9 cellular contexts compared by ENCODE assay signal in genomic region chr6:31970604-31971271, GRCh38. TPM values are rescaled to one million over a fixed set of nuclear protein-coding genes. Genes with fewer than 3 reads are reported as not detected.
A peak's percentile ranks its signal among the peaks of the same experiment; 100 is the strongest.
DNase-seq lines count a peak whose midpoint lies in the region; ATAC-seq and TF ChIP-seq lines count a peak whose summit lies in the region.
"Had no signal": no experiment of that assay in that cellular context is flagged by ENCODE, and none has a peak within 500 bp of the region (broad histone marks: within the 10 kb centered on the region; RNA-seq: fewer than 3 reads in every experiment).

No MANE protein-coding gene starts in this region.

- H3K4me1 ChIP-seq in CD4-positive, CD25-positive, alpha-beta regulatory T cell (ENCODE audit: control insufficient read depth, insufficient read depth, low read length, poor library complexity, severe bottlenecking), result peaks cover 22% of the 10 kb centered on the region
- peaks cover 26% of the 10 kb centered on the region for H3K4me1 ChIP-seq in Karpas-422 (ENCODE audit: low read length)
- peaks cover 6 to 38% (median 31%) of the 10 kb centered on the region in 4 donors for H3K4me1 ChIP-seq in liver (ENCODE audit: control insufficient read depth in 4 of 4, insufficient read depth in 4 of 4, low read length in 3 of 4)
- H3K4me1 ChIP-seq in urinary bladder (ENCODE audit: insufficient read depth), result no peaks in the 10 kb centered on the region

- POLR2A ChIA-PET in activated naive CD8-positive, alpha-beta T cell treated with anti-CD3 and anti-CD28 coated beads, Interleukin-2, amount 10 ng/mL, durations not matched to agents 7 days and 5 days (lab: Charles Lee), result interaction anchor here (1.1 to 7.5 kb wide), 7 partner anchors 12 to 319 kb away, joined by 3 to 91 read pairs (median 7); partner anchors contain the start of genes EHMT2, NELFE and SKIC2

- peaks cover 12% of the 10 kb centered on the region for H3K36me3 Mint-ChIP-seq in CD4-positive, CD25-positive, alpha-beta regulatory T cell
- peaks cover 17% of the 10 kb centered on the region for H3K36me3 Mint-ChIP-seq in activated naive CD8-positive, alpha-beta T cell treated with anti-CD3 and anti-CD28 coated beads, Interleukin-2, amount 10 ng/mL, durations not matched to agents 7 days and 5 days

- H3K9me3 Mint-ChIP-seq in CD4-positive, CD25-positive, alpha-beta regulatory T cell, result no peaks in the 10 kb centered on the region
- H3K9me3 Mint-ChIP-seq in activated naive CD8-positive, alpha-beta T cell treated with anti-CD3 and anti-CD28 coated beads, Interleukin-2, amount 10 ng/mL, durations not matched to agents 7 days and 5 days, result no peaks in the 10 kb centered on the region

- no peaks in the 10 kb centered on the region for H3K9me3 ChIP-seq in CD4-positive, CD25-positive, alpha-beta regulatory T cell (ENCODE audit: control insufficient read depth in 2 of 2, low read length in 2 of 2)
- H3K9me3 ChIP-seq in Karpas-422 (ENCODE audit: low read length) (no peaks in the 10 kb centered on the region), liver (ENCODE audit: control insufficient read depth in 4 of 4, low read length in 3 of 4) (no peaks in the 10 kb centered on the region)

- no peak overlapping the region for H2AFZ ChIP-seq in Karpas-422 (ENCODE audit: low read length)

- TF ChIP-seq RAD21 in liver (IDR thresholded peaks at IDR 0.05), result no peak

- H3K79me2 ChIP-seq in Karpas-422 (ENCODE audit: low read length), result peaks cover 34% of the 10 kb centered on the region

- peaks cover 15 to 60% (median 38%) of the 10 kb centered on the region in 4 donors for H3K4me1 Mint-ChIP-seq in CD4-positive, CD25-positive, alpha-beta regulatory T cell
- H3K4me1 Mint-ChIP-seq in activated naive CD8-positive, alpha-beta T cell treated with anti-CD3 and anti-CD28 coated beads, Interleukin-2, amount 10 ng/mL, durations not matched to agents 7 days and 5 days, result peaks cover 25% of the 10 kb centered on the region

- no peaks in the 10 kb centered on the region for H4K20me1 ChIP-seq in Karpas-422 (ENCODE audit: insufficient read depth, low read depth, low read length)

- no peaks in the 10 kb centered on the region for H3K9me2 ChIP-seq in Karpas-422 (replicated peaks; ENCODE audit: insufficient read depth, low read length)

- ATAC-seq in CD4-positive, CD25-positive, alpha-beta regulatory T cell (ENCODE audit: low read depth in 2 of 2), result no peak
- no peak for ATAC-seq in activated naive CD8-positive, alpha-beta T cell treated with anti-CD3 and anti-CD28 coated beads, Interleukin-2, amount 10 ng/mL, durations not matched to agents 7 days and 5 days (ENCODE audit: low read depth)

- H3K4me2 ChIP-seq in Karpas-422 (ENCODE audit: low read depth, low read length, poor library complexity, severe bottlenecking), result peak overlapping the region; percentile 85

- peak overlapping the region; percentile 100 for H3K27ac ChIP-seq in CD4-positive, CD25-positive, alpha-beta regulatory T cell (ENCODE audit: insufficient read depth, low read length, poor library complexity, severe bottlenecking)
- H3K27ac ChIP-seq in Karpas-422 (ENCODE audit: low read length), result no peak overlapping the region
- H3K27ac ChIP-seq in liver (ENCODE audit: low read depth in 1 of 2, low read length in 2 of 2), result peak overlapping the region; percentile 98 to 99
- H3K27ac ChIP-seq in urinary bladder (ENCODE audit: low read depth), result peak overlapping the region; percentile 90

- TF ChIP-seq CTCF in liver (IDR thresholded peaks at IDR 0.05; ENCODE audit: low read depth, low read length, missing input control), result no peak

- whole genome bisulfite sequencing in liver, result 58% methylated on average over 18 of the region's 18 CpGs
- WGBS in urinary bladder, result 83% methylated on average over 18 of the region's 18 CpGs

- H3K4me3 Mint-ChIP-seq in CD4-positive, CD25-positive, alpha-beta regulatory T cell, result peak overlapping the region; percentile 99 to 100 (median 99)
- H3K4me3 Mint-ChIP-seq in activated naive CD8-positive, alpha-beta T cell treated with anti-CD3 and anti-CD28 coated beads, Interleukin-2, amount 10 ng/mL, durations not matched to agents 7 days and 5 days, result peak overlapping the region; percentile 97

- no peaks in the 10 kb centered on the region for H3K27me3 ChIP-seq in CD4-positive, CD25-positive, alpha-beta regulatory T cell (ENCODE audit: control insufficient read depth, insufficient read depth, low read length)
- H3K27me3 ChIP-seq in Karpas-422 (ENCODE audit: low read length), result no peaks in the 10 kb centered on the region
- H3K27me3 ChIP-seq in liver (ENCODE audit: control insufficient read depth in 4 of 4, insufficient read depth in 4 of 4, low read length in 3 of 4), result no peaks in the 10 kb centered on the region

- peaks cover 9% of the 10 kb centered on the region for H3K27me3 Mint-ChIP-seq in CD4-positive, CD25-positive, alpha-beta regulatory T cell
- no peaks in the 10 kb centered on the region for H3K27me3 Mint-ChIP-seq in activated naive CD8-positive, alpha-beta T cell treated with anti-CD3 and anti-CD28 coated beads, Interleukin-2, amount 10 ng/mL, durations not matched to agents 7 days and 5 days

- H3K9ac ChIP-seq in Karpas-422 (ENCODE audit: low read length), result peak overlapping the region; percentile 87
- peak overlapping the region; percentile 69 to 82 for H3K9ac ChIP-seq in liver (ENCODE audit: low read depth in 1 of 2, low read length in 2 of 2)

- H3K36me3 ChIP-seq in CD4-positive, CD25-positive, alpha-beta regulatory T cell (ENCODE audit: control insufficient read depth, insufficient read depth, low read length), result peaks cover 39% of the 10 kb centered on the region
- H3K36me3 ChIP-seq in Karpas-422 (ENCODE audit: insufficient read depth, low read length) (0 out of 2 replicates have a peak, but pooled peaks cover 3% of the 10 kb centered on the region), liver (ENCODE audit: control insufficient read depth in 4 of 4, insufficient read depth in 3 of 4, low read depth in 1 of 4, low read length in 3 of 4) (peaks cover 14 to 45% (median 28%) of the 10 kb centered on the region in 4 donors), urinary bladder (ENCODE audit: insufficient read depth) (no peaks in the 10 kb centered on the region)

- no peak for DNase-seq in CD4-positive, CD25-positive, alpha-beta regulatory T cell
- DNase-seq in Karpas-422, result no peak
- peak; percentile 35 for DNase-seq in activated naive CD8-positive, alpha-beta T cell treated with anti-CD3 and anti-CD28 coated beads, Interleukin-2, amount 10 ng/mL, durations not matched to agents 7 days and 5 days
- DNase-seq in stimulated activated naive CD4-positive, alpha-beta T cell treated with Interleukin-2 at 50 U/mL for 16 hours (lab: John Stamatoyannopoulos, UW), result no peak
- no peak for DNase-seq in epidermal melanocyte (ENCODE audit: insufficient read length, low spot score)
- no peak for DNase-seq in UCSD-AML1 (lab: John Stamatoyannopoulos, UW; ENCODE audit: unreplicated experiment)

- H3K4me3 ChIP-seq in CD4-positive, CD25-positive, alpha-beta regulatory T cell (ENCODE audit: low read depth, low read length), result peak overlapping the region; percentile 91
- H3K4me3 ChIP-seq in Karpas-422 (ENCODE audit: low read length) (peak overlapping the region; percentile 85), liver (ENCODE audit: low read depth in 1 of 3, low read length in 3 of 3) (peak overlapping the region; percentile 69 to 93 (median 78)), urinary bladder (ENCODE audit: low read depth, low read length) (no peak overlapping the region)

- peak overlapping the region; percentile 52 to 100 (median 99) for H3K27ac Mint-ChIP-seq in CD4-positive, CD25-positive, alpha-beta regulatory T cell
- H3K27ac Mint-ChIP-seq in activated naive CD8-positive, alpha-beta T cell treated with anti-CD3 and anti-CD28 coated beads, Interleukin-2, amount 10 ng/mL, durations not matched to agents 7 days and 5 days, result peak overlapping the region; percentile 99

RNA-seq across cellular contexts. Expression of gene DXO, which starts 1.2 kb away (rescaled TPM):
- 47.7 TPM for total RNA-seq in CD4-positive, CD25-positive, alpha-beta regulatory T cell
- polyA plus RNA-seq in CD4-positive, CD25-positive, alpha-beta regulatory T cell, result 10 to 100 TPM in 2 of 4 donors, 1 to 10 TPM in 2; 8.4 to 10.5 (median 9.6) TPM
- total RNA-seq in Karpas-422 (2014; rRNA removed; shearing (Covaris generic); ENCODE audit: low replicate concordance), result 20.8 and 25.0 TPM in 2 replicates
- total RNA-seq in activated naive CD8-positive, alpha-beta T cell treated with anti-CD3 and anti-CD28 coated beads, Interleukin-2, amount 10 ng/mL, durations not matched to agents 7 days and 5 days, result 10 to 100 TPM; 22.4 to 28.6 TPM
- 10 to 100 TPM in 1 of 2 donors, 1 to 10 TPM in 1; 4.5 to 11.0 TPM for total RNA-seq in liver
- polyA plus RNA-seq in liver, result 1 to 10 TPM; 8.9 to 9.7 TPM
- total RNA-seq in urinary bladder, result 8.5 TPM
- polyA plus RNA-seq in urinary bladder, result 20.2 TPM

RNA-seq across cellular contexts. Expression of gene C4A, which starts 11.1 kb away (rescaled TPM):
- 4.0 TPM for total RNA-seq in CD4-positive, CD25-positive, alpha-beta regulatory T cell
- polyA plus RNA-seq in CD4-positive, CD25-positive, alpha-beta regulatory T cell, result under 1 TPM in 2 of 4 donors, not detected in 2; 0.28 to 0.30 TPM
- total RNA-seq in Karpas-422 (2014; rRNA removed; shearing (Covaris generic); ENCODE audit: low replicate concordance), result 2.9 and 3.8 TPM in 2 replicates
- 1 to 10 TPM; 3.4 to 6.7 TPM for total RNA-seq in activated naive CD8-positive, alpha-beta T cell treated with anti-CD3 and anti-CD28 coated beads, Interleukin-2, amount 10 ng/mL, durations not matched to agents 7 days and 5 days
- total RNA-seq in liver (1,000 to 10,000 TPM in 1 of 2 donors, 100 to 1,000 TPM in 1; 410 to 1,584 TPM), urinary bladder (3.6 TPM)
- polyA plus RNA-seq in liver (1,000 to 10,000 TPM; 1,485 to 2,903 TPM), urinary bladder (126 TPM)
- total RNA-seq: HT1080 had no signal

RNA-seq across cellular contexts. Expression of gene SKIC2, which starts 11.8 kb away (rescaled TPM):
- total RNA-seq in CD4-positive, CD25-positive, alpha-beta regulatory T cell, result 101 TPM
- 10 to 100 TPM; 16.2 to 20.9 (median 17.5) TPM for polyA plus RNA-seq in CD4-positive, CD25-positive, alpha-beta regulatory T cell
- 43.7 and 60.0 TPM in 2 replicates for total RNA-seq in Karpas-422 (2014; rRNA removed; shearing (Covaris generic); ENCODE audit: low replicate concordance)
- total RNA-seq in activated naive CD8-positive, alpha-beta T cell treated with anti-CD3 and anti-CD28 coated beads, Interleukin-2, amount 10 ng/mL, durations not matched to agents 7 days and 5 days, result 100 to 1,000 TPM; 102 to 112 TPM
- total RNA-seq in liver, result 10 to 100 TPM; 34.7 to 57.6 TPM
- polyA plus RNA-seq in liver, result 10 to 100 TPM; 26.7 to 34.3 TPM
- total RNA-seq in urinary bladder, result 28.9 TPM
- polyA plus RNA-seq in urinary bladder, result 48.8 TPM

RNA-seq across cellular contexts. Expression of gene NELFE, which starts 12.0 kb away (rescaled TPM):
- total RNA-seq in CD4-positive, CD25-positive, alpha-beta regulatory T cell, result 51.4 TPM
- 10 to 100 TPM; 52.9 to 62.3 (median 60.5) TPM for polyA plus RNA-seq in CD4-positive, CD25-positive, alpha-beta regulatory T cell
- 56.3 and 146 TPM in 2 replicates for total RNA-seq in Karpas-422 (2014; rRNA removed; shearing (Covaris generic); ENCODE audit: low replicate concordance)
- 10 to 100 TPM; 61.3 to 62.5 TPM for total RNA-seq in activated naive CD8-positive, alpha-beta T cell treated with anti-CD3 and anti-CD28 coated beads, Interleukin-2, amount 10 ng/mL, durations not matched to agents 7 days and 5 days
- total RNA-seq in liver (10 to 100 TPM; 11.1 to 21.8 TPM), urinary bladder (39.8 TPM)
- polyA plus RNA-seq in liver (10 to 100 TPM; 11.9 to 14.2 TPM), urinary bladder (53.6 TPM)

RNA-seq across cellular contexts. Expression of gene CFB, which starts 24.8 kb away (rescaled TPM):
- total RNA-seq in CD4-positive, CD25-positive, alpha-beta regulatory T cell, result 0.64 TPM
- polyA plus RNA-seq in CD4-positive, CD25-positive, alpha-beta regulatory T cell, result 1 to 10 TPM in 3 of 4 donors, under 1 TPM in 1; 0.68 to 1.9 (median 1.6) TPM
- total RNA-seq in Karpas-422 (2014; rRNA removed; shearing (Covaris generic); ENCODE audit: low replicate concordance), result 0.22 TPM in 1 of 2 replicates, not detected in the other
- total RNA-seq in activated naive CD8-positive, alpha-beta T cell treated with anti-CD3 and anti-CD28 coated beads, Interleukin-2, amount 10 ng/mL, durations not matched to agents 7 days and 5 days, result 1 to 10 TPM; 1.2 to 2.1 TPM
- total RNA-seq in liver (1,000 to 10,000 TPM; 2,016 to 3,272 TPM), urinary bladder (6.5 TPM)
- polyA plus RNA-seq in liver (1,000 to 10,000 TPM; 3,136 to 3,144 TPM), urinary bladder (39.6 TPM)
- total RNA-seq: HT1080 had no signal

Comparison
In these comparisons a context has a peak if more than half of its experiments do, and no peak if none do; other contexts are left out.
1. RNA of gene C4A, which starts 11.1 kb away (total RNA-seq): 410 to 1,584 TPM in liver; 3.4 to 6.7 TPM in activated naive CD8-positive, alpha-beta T cell treated with anti-CD3 and anti-CD28 coated beads, Interleukin-2, amount 10 ng/mL, durations not matched to agents 7 days and 5 days, 4.0 TPM in CD4-positive, CD25-positive, alpha-beta regulatory T cell (single experiment), 3.6 TPM in urinary bladder (single experiment) and 2.9 to 3.8 TPM in Karpas-422; every median in the first group is over 10 times any median in the second.